In the genomic region with DNA sequence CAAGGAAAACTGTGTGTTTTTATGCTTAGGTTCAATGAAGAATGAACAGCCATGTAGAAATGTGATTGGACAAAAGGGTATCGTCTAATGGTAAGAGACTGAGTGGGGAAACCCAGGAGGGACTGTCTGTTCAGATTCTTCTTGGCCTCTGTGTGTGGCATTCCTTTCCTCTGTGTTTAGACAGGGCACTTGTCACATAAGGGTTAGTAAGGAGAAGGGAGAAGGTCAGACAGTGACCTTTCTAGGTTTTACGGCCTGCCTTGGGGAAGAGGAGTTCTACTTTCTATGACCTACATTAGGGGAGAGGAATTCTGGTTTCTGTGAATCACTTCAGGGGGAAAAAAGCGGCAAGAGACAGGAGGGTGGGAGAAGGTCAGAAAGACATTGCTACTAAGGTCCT, we compare ENCODE assay signal across 27 cellular contexts.
"Had no signal": no experiment of that assay in that cellular context is flagged by ENCODE, and none has a peak within 500 bp of the region (broad histone marks: within the 10 kb centered on the region; RNA-seq: fewer than 3 reads in every experiment).

No MANE protein-coding gene starts in this region.

- H3K4me1 ChIP-seq: body of pancreas, esophagus muscularis mucosa, foreskin keratinocyte, gastrocnemius medialis had no signal

- DNase-seq: activated CD4-positive, alpha-beta memory T cell treated with anti-CD3 and anti-CD28 coated beads for 36 hours; activated CD4-positive, alpha-beta T cell treated with anti-CD3 and anti-CD28 coated beads for 36 hours; activated CD4-positive, alpha-beta T cell treated with anti-CD3 and anti-CD28 coated beads, Interleukin-2, amount 10 ng/mL, durations not matched to agents 24 days and 14 days; activated CD4-positive, CD25-positive, alpha-beta regulatory T cell; activated CD4-positive, CD25-positive, alpha-beta regulatory T cell treated with anti-CD3 and anti-CD28 coated beads, Interleukin-2, amount 50 U/mL, for 72 hours; activated CD8-positive, alpha-beta memory T cell treated with anti-CD3 and anti-CD28 coated beads, Interleukin-2, amount 10 ng/mL, durations not matched to agents 7 days and 5 days; activated CD8-positive, alpha-beta memory T cell treated with anti-CD3 and anti-CD28 coated beads, Interleukin-2, amount 50 U/mL, for 4 hours; activated CD8-positive, alpha-beta T cell treated with anti-CD3 and anti-CD28 coated beads, Interleukin-2, amount 10 ng/mL, durations not matched to agents 7 days and 5 days; activated gamma-delta T cell; activated naive CD4-positive, alpha-beta T cell treated with anti-CD3 and anti-CD28 coated beads, Interleukin-2, amount 10 ng/mL, durations not matched to agents 7 days and 5 days; activated T-cell treated with anti-CD3 and anti-CD28 coated beads, Interleukin-2, amount 50 U/mL, for 1 hour; activated T-cell treated with anti-CD3 and anti-CD28 coated beads, Interleukin-2, amount 50 U/mL, for 48 hours; amniotic stem cell; body of pancreas; cortex of kidney; dermis blood vessel endothelial cell; effector CD4-positive, alpha-beta T cell; effector memory CD8-positive, alpha-beta T cell; erythroblast; foreskin keratinocyte; gastrocnemius medialis; glutamatergic neuron; T-helper 2 cell had no signal

- H3K4me3 ChIP-seq: body of pancreas, esophagus muscularis mucosa, gastrocnemius medialis had no signal

- H3K27ac ChIP-seq: body of pancreas, esophagus muscularis mucosa, foreskin keratinocyte, gastrocnemius medialis had no signal

- H3K27me3 ChIP-seq: body of pancreas, esophagus muscularis mucosa, gastrocnemius medialis had no signal

- H3K4me1 Mint-ChIP-seq: activated CD4-positive, alpha-beta T cell treated with anti-CD3 and anti-CD28 coated beads for 36 hours; activated CD4-positive, alpha-beta T cell treated with anti-CD3 and anti-CD28 coated beads, Interleukin-2, amount 10 ng/mL, durations not matched to agents 24 days and 14 days; activated naive CD4-positive, alpha-beta T cell treated with anti-CD3 and anti-CD28 coated beads, Interleukin-2, amount 10 ng/mL, durations not matched to agents 7 days and 5 days had no signal

- FAIRE-seq: colon had no signal

- H3K27me3 Mint-ChIP-seq: activated CD4-positive, alpha-beta T cell treated with anti-CD3 and anti-CD28 coated beads, Interleukin-2, amount 10 ng/mL, durations not matched to agents 24 days and 14 days; activated naive CD4-positive, alpha-beta T cell treated with anti-CD3 and anti-CD28 coated beads, Interleukin-2, amount 10 ng/mL, durations not matched to agents 7 days and 5 days had no signal

- H3K9me3 ChIP-seq: body of pancreas, esophagus muscularis mucosa, gastrocnemius medialis had no signal

- H3K36me3 ChIP-seq: esophagus muscularis mucosa, gastrocnemius medialis had no signal

- H3K4me3 Mint-ChIP-seq: activated CD4-positive, alpha-beta memory T cell treated with anti-CD3 and anti-CD28 coated beads for 36 hours; activated CD4-positive, alpha-beta T cell treated with anti-CD3 and anti-CD28 coated beads for 36 hours; activated CD4-positive, alpha-beta T cell treated with anti-CD3 and anti-CD28 coated beads, Interleukin-2, amount 10 ng/mL, durations not matched to agents 24 days and 14 days; activated CD8-positive, alpha-beta memory T cell treated with anti-CD3 and anti-CD28 coated beads, Interleukin-2, amount 10 ng/mL, durations not matched to agents 7 days and 5 days; activated CD8-positive, alpha-beta T cell treated with anti-CD3 and anti-CD28 coated beads, Interleukin-2, amount 10 ng/mL, durations not matched to agents 7 days and 5 days; activated naive CD4-positive, alpha-beta T cell treated with anti-CD3 and anti-CD28 coated beads, Interleukin-2, amount 10 ng/mL, durations not matched to agents 7 days and 5 days; activated naive CD8-positive, alpha-beta T cell; activated T-helper 1 cell treated with anti-CD3 and anti-CD28 coated beads, Interleukin-12 subunit alpha, Interleukin-12 subunit beta, Interleukin-2, Interleukin-4 antibody, amounts not matched to agents 30 ng/mL and 10 ng/mL and 1 ng/mL, durations not matched to agents 14 hours and 24 hours and 36 hours; effector memory CD8-positive, alpha-beta T cell had no signal

- ATAC-seq: activated CD4-positive, alpha-beta T cell treated with anti-CD3 and anti-CD28 coated beads for 36 hours; activated CD8-positive, alpha-beta memory T cell treated with anti-CD3 and anti-CD28 coated beads, Interleukin-2, amount 10 ng/mL, durations not matched to agents 7 days and 5 days; activated CD8-positive, alpha-beta T cell treated with anti-CD3 and anti-CD28 coated beads, Interleukin-2, amount 10 ng/mL, durations not matched to agents 7 days and 5 days; body of pancreas; effector memory CD8-positive, alpha-beta T cell; foreskin keratinocyte; gastrocnemius medialis had no signal

- H3K9me3 Mint-ChIP-seq: activated CD4-positive, alpha-beta memory T cell treated with anti-CD3 and anti-CD28 coated beads for 36 hours; activated CD4-positive, alpha-beta T cell treated with anti-CD3 and anti-CD28 coated beads, Interleukin-2, amount 10 ng/mL, durations not matched to agents 24 days and 14 days; activated naive CD4-positive, alpha-beta T cell treated with anti-CD3 and anti-CD28 coated beads, Interleukin-2, amount 10 ng/mL, durations not matched to agents 7 days and 5 days; activated T-helper 1 cell treated with anti-CD3 and anti-CD28 coated beads, Interleukin-12 subunit alpha, Interleukin-12 subunit beta, Interleukin-2, Interleukin-4 antibody, amounts not matched to agents 30 ng/mL and 10 ng/mL and 1 ng/mL, durations not matched to agents 14 hours and 24 hours and 36 hours; effector memory CD8-positive, alpha-beta T cell had no signal

- H3K27ac Mint-ChIP-seq: activated CD4-positive, alpha-beta memory T cell treated with anti-CD3 and anti-CD28 coated beads for 36 hours; activated CD4-positive, alpha-beta T cell treated with anti-CD3 and anti-CD28 coated beads for 36 hours; activated CD4-positive, alpha-beta T cell treated with anti-CD3 and anti-CD28 coated beads, Interleukin-2, amount 10 ng/mL, durations not matched to agents 24 days and 14 days; activated CD8-positive, alpha-beta memory T cell treated with anti-CD3 and anti-CD28 coated beads, Interleukin-2, amount 10 ng/mL, durations not matched to agents 7 days and 5 days; activated CD8-positive, alpha-beta T cell treated with anti-CD3 and anti-CD28 coated beads, Interleukin-2, amount 10 ng/mL, durations not matched to agents 7 days and 5 days; activated naive CD4-positive, alpha-beta T cell treated with anti-CD3 and anti-CD28 coated beads, Interleukin-2, amount 10 ng/mL, durations not matched to agents 7 days and 5 days; activated naive CD8-positive, alpha-beta T cell; activated T-helper 1 cell treated with anti-CD3 and anti-CD28 coated beads, Interleukin-12 subunit alpha, Interleukin-12 subunit beta, Interleukin-2, Interleukin-4 antibody, amounts not matched to agents 30 ng/mL and 10 ng/mL and 1 ng/mL, durations not matched to agents 14 hours and 24 hours and 36 hours; effector memory CD8-positive, alpha-beta T cell had no signal

- H3K36me3 Mint-ChIP-seq: activated CD4-positive, alpha-beta memory T cell treated with anti-CD3 and anti-CD28 coated beads for 36 hours; activated CD8-positive, alpha-beta memory T cell treated with anti-CD3 and anti-CD28 coated beads, Interleukin-2, amount 10 ng/mL, durations not matched to agents 7 days and 5 days; activated naive CD4-positive, alpha-beta T cell treated with anti-CD3 and anti-CD28 coated beads, Interleukin-2, amount 10 ng/mL, durations not matched to agents 7 days and 5 days; activated naive CD8-positive, alpha-beta T cell had no signal
